ENCODE assay signal across 30 cellular contexts in the genomic region with DNA sequence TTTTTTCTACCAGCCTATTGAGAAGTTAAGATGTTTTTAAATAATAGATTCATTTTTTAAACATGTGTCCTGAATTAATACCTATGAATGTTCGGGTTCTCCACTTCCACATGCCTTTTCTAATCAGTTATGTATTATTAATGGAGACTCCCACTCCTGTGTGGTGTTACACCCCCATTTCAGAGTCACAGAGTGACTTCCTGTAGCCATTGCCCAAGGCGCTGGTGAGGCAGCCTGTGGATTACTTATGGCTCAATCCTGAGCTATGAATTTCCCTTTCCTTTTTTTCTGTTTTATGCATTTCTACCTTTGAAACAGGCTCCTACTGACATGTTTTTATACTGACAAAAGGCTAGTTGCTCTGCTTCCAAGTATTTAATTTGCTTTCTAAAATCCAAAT.
"Had no signal": no experiment of that assay in that cellular context is flagged by ENCODE, and none has a peak within 500 bp of the region (broad histone marks: within the 10 kb centered on the region; RNA-seq: fewer than 3 reads in every experiment).

No MANE protein-coding gene starts in this region.

- H3K36me3 Mint-ChIP-seq: naive B cell; neural progenitor cell; stimulated activated memory B cell treated with anti-CD40 and anti-IgM and Interleukin-4, amounts not matched to agents 10 μg/mL and 1 μg/mL and 100 μg/mL, for 72 hours had no signal

- H3K4me1 ChIP-seq: left lung, lower lobe of right lung, neural progenitor cell, right atrium auricular region, right lobe of liver, tibial nerve, upper lobe of left lung, vagina had no signal

- H3K27ac ChIP-seq: left lung, lower lobe of right lung, neural progenitor cell, neutrophil, ovary, right atrium auricular region, right lobe of liver, tibial nerve, upper lobe of left lung, vagina had no signal

- H3K4me3 ChIP-seq: left lung, lower lobe of right lung, neural progenitor cell, ovary, right atrium auricular region, right lobe of liver, smooth muscle cell, tibial nerve, upper lobe of left lung, vagina had no signal

- H3K9me3 Mint-ChIP-seq: neural progenitor cell had no signal

- H3K27ac Mint-ChIP-seq: immature natural killer cell; naive B cell; natural killer cell; nephron progenitor cell; neural progenitor cell; progenitor cell of endocrine pancreas; stimulated activated memory B cell treated with anti-CD40 and anti-IgM and Interleukin-4, amounts not matched to agents 10 μg/mL and 1 μg/mL and 100 μg/mL, for 72 hours; stimulated activated naive CD8-positive, alpha-beta T cell treated with anti-CD3 and anti-CD28 coated beads, Interleukin-15, amount 100 ng/mL, for 72 hours had no signal

- H3K4me1 Mint-ChIP-seq: immature natural killer cell; naive B cell; natural killer cell; neural progenitor cell; stimulated activated memory B cell treated with anti-CD40 and anti-IgM and Interleukin-4, amounts not matched to agents 10 μg/mL and 1 μg/mL and 100 μg/mL, for 72 hours; stimulated activated naive CD8-positive, alpha-beta T cell treated with anti-CD3 and anti-CD28 coated beads, Interleukin-15, amount 100 ng/mL, for 72 hours had no signal

- ATAC-seq: left colon; left lung; lower lobe of right lung; natural killer cell; right lobe of liver; stimulated activated memory B cell treated with anti-CD40 and anti-IgM and Interleukin-4, amounts not matched to agents 10 μg/mL and 1 μg/mL and 100 μg/mL, for 72 hours; stimulated activated naive CD8-positive, alpha-beta T cell treated with anti-CD3 and anti-CD28 coated beads, Interleukin-15, amount 100 ng/mL, for 72 hours had no signal

- DNase-seq: hypothalamus; immature natural killer cell; kidney; left colon; left lung; lower lobe of right lung; mammary epithelial cell; mesenchymal stem cell; naive B cell; natural killer cell; nephron progenitor cell; occipital lobe; ovary; right lobe of liver; stimulated activated CD4-positive, alpha-beta T cell treated with anti-CD3 and anti-CD28 coated beads, Interleukin-1b, Interleukin-23, amount 100 ng/mL, for 48 hours; stimulated activated CD4-positive, alpha-beta T cell treated with anti-CD3 and anti-CD28 coated beads, Interleukin-2, amount 100 ng/mL, for 48 hours; stimulated activated CD4-positive, alpha-beta T cell treated with anti-CD3 and anti-CD28 coated beads, Interleukin-4, amount 100 ng/mL, for 4 hours; stimulated activated CD8-positive, alpha-beta memory T cell treated with anti-CD3 and anti-CD28 coated beads, Interleukin-4, amount 100 ng/mL, for 48 hours; stimulated activated naive CD4-positive, alpha-beta T cell treated with Interleukin-2 at 50 U/mL for 16 hours; stimulated activated naive CD8-positive, alpha-beta T cell treated with anti-CD3 and anti-CD28 coated beads, Interleukin-15, amount 100 ng/mL, for 72 hours; substantia nigra; upper lobe of left lung had no signal

- H3K27me3 ChIP-seq: left lung, neural progenitor cell, neutrophil, ovary, right atrium auricular region, right lobe of liver, tibial nerve, upper lobe of left lung, vagina had no signal

- H3K27me3 Mint-ChIP-seq: naive B cell; progenitor cell of endocrine pancreas; stimulated activated memory B cell treated with anti-CD40 and anti-IgM and Interleukin-4, amounts not matched to agents 10 μg/mL and 1 μg/mL and 100 μg/mL, for 72 hours had no signal

- H3K9me3 ChIP-seq: left lung, lower lobe of right lung, neutrophil, ovary, right lobe of liver, tibial nerve, vagina had no signal

- H3K36me3 ChIP-seq: left lung, lower lobe of right lung, neural progenitor cell, neutrophil, ovary, right atrium auricular region, right lobe of liver, tibial nerve, upper lobe of left lung, vagina had no signal

- H3K4me3 Mint-ChIP-seq: immature natural killer cell; naive B cell; natural killer cell; nephron progenitor cell; neural progenitor cell; stimulated activated memory B cell treated with anti-CD40 and anti-IgM and Interleukin-4, amounts not matched to agents 10 μg/mL and 1 μg/mL and 100 μg/mL, for 72 hours; stimulated activated naive CD8-positive, alpha-beta T cell treated with anti-CD3 and anti-CD28 coated beads, Interleukin-15, amount 100 ng/mL, for 72 hours had no signal
